ENCODE assay signal across 21 cellular contexts in genomic region chr2:9415770-9416169, GRCh38. TPM values are rescaled to one million over a fixed set of nuclear protein-coding genes. Genes with fewer than 3 reads are reported as not detected.
DNase-seq lines count a peak whose midpoint lies in the region; ATAC-seq and TF ChIP-seq lines count a peak whose summit lies in the region.
"Had no signal": no experiment of that assay in that cellular context is flagged by ENCODE, and none has a peak within 500 bp of the region (broad histone marks: within the 10 kb centered on the region; RNA-seq: fewer than 3 reads in every experiment).

No MANE protein-coding gene starts in this region.

- H3K27me3 Mint-ChIP-seq in T-helper 17 cell, result no peaks in the 10 kb centered on the region
- H3K27me3 Mint-ChIP-seq in stimulated activated naive B cell treated with anti-CD40 and anti-IgM and Interleukin-4, amounts not matched to agents 10 μg/mL and 1 μg/mL and 100 μg/mL, for 72 hours, result no peaks in the 10 kb centered on the region
- H3K27me3 Mint-ChIP-seq: activated naive CD8-positive, alpha-beta T cell had no signal

- no peak overlapping the region for H3K4me3 ChIP-seq in smooth muscle cell
- H3K4me3 ChIP-seq: gastrocnemius medialis, lung, sigmoid colon had no signal

- H4K20me1 ChIP-seq in smooth muscle cell (ENCODE audit: low read depth), result no peaks in the 10 kb centered on the region

- H3K4me3 Mint-ChIP-seq in T-helper 17 cell, result no peak overlapping the region
- H3K4me3 Mint-ChIP-seq in stimulated activated naive B cell treated with anti-CD40 and anti-IgM and Interleukin-4, amounts not matched to agents 10 μg/mL and 1 μg/mL and 100 μg/mL, for 72 hours, result no peak overlapping the region
- H3K4me3 Mint-ChIP-seq: activated naive CD8-positive, alpha-beta T cell; neural crest cell had no signal

- H3K79me2 ChIP-seq in smooth muscle cell (ENCODE audit: low read depth), result peaks cover 58% of the 10 kb centered on the region

- H3K27me3 ChIP-seq in smooth muscle cell (ENCODE audit: low read depth), result no peaks in the 10 kb centered on the region
- H3K27me3 ChIP-seq: gastrocnemius medialis, sigmoid colon had no signal

- H3K9me3 Mint-ChIP-seq in stimulated activated naive B cell treated with anti-CD40 and anti-IgM and Interleukin-4, amounts not matched to agents 10 μg/mL and 1 μg/mL and 100 μg/mL, for 72 hours, result no peaks in the 10 kb centered on the region
- H3K9me3 Mint-ChIP-seq: neural crest cell had no signal

- H3K9ac ChIP-seq in smooth muscle cell (ENCODE audit: low read depth), result peak overlapping the region; percentile 71

- H3K9me3 ChIP-seq in T-helper 17 cell (ENCODE audit: control insufficient read depth, low read length, poor library complexity, severe bottlenecking), result no peaks in the 10 kb centered on the region
- H3K9me3 ChIP-seq in smooth muscle cell (replicated peaks; ENCODE audit: low read depth), result no peaks in the 10 kb centered on the region
- H3K9me3 ChIP-seq: gastrocnemius medialis, sigmoid colon had no signal

- 38% methylated on average over 11 of the region's 11 CpGs for WGBS in smooth muscle cell (ENCODE audit: low lambda C conversion rate)

- no peak overlapping the region for H2AFZ ChIP-seq in smooth muscle cell (ENCODE audit: low read depth)

- peaks cover 9% of the 10 kb centered on the region for H3K36me3 ChIP-seq in smooth muscle cell (ENCODE audit: low read depth)

- H3K4me1 Mint-ChIP-seq in T-helper 17 cell, result peaks cover 22% of the 10 kb centered on the region
- peaks cover 16 to 27% of the 10 kb centered on the region in 2 donors for H3K4me1 Mint-ChIP-seq in stimulated activated naive B cell treated with anti-CD40 and anti-IgM and Interleukin-4, amounts not matched to agents 10 μg/mL and 1 μg/mL and 100 μg/mL, for 72 hours

- peaks cover 19% of the 10 kb centered on the region for H3F3A ChIP-seq in smooth muscle cell (ENCODE audit: low read depth)

- peaks cover 10% of the 10 kb centered on the region for H3K4me1 ChIP-seq in smooth muscle cell (ENCODE audit: low read depth)
- H3K4me1 ChIP-seq: gastrocnemius medialis had no signal

- ATAC-seq in T-helper 17 cell, result no peak
- peak; percentile 13 for ATAC-seq in esophagus mucosa
- no peak for ATAC-seq in stimulated activated naive B cell treated with anti-CD40 and anti-IgM and Interleukin-4, amounts not matched to agents 10 μg/mL and 1 μg/mL and 100 μg/mL, for 72 hours (replicated peaks)
- no peak for ATAC-seq in HG03045 (IDR thresholded peaks at IDR 0.05; ENCODE audit: unreplicated experiment)
- ATAC-seq: gastrocnemius medialis, HepG2 had no signal

- H3K4me2 ChIP-seq in smooth muscle cell, result peak overlapping the region; percentile 70

- peak overlapping the region; percentile 92 for H3K27ac ChIP-seq in smooth muscle cell (ENCODE audit: low read depth)
- H3K27ac ChIP-seq: gastrocnemius medialis, sigmoid colon had no signal

- DNase-seq in ELR (ENCODE audit: low read depth) (peak; percentile 20), T-helper 17 cell (no peak), smooth muscle cell (lab: John Stamatoyannopoulos, UW; ENCODE audit: unreplicated experiment) (no peak), midbrain (lab: John Stamatoyannopoulos, UW) (no peak)
- no peak for DNase-seq in stimulated activated naive B cell treated with anti-CD40 and anti-IgM and Interleukin-4, amounts not matched to agents 10 μg/mL and 1 μg/mL and 100 μg/mL, for 72 hours
- DNase-seq: C1 segment of cervical spinal cord; cerebellar nuclear complex; gastrocnemius medialis; HCEC 1CT; islet precursor cell; NCI-H1092 treated with DMSO at 0.1 percent for 48 hours; NCI-H187 treated with DMSO at 0.1 percent for 48 hours; NCI-H526 treated with DMSO at 0.1 percent for 48 hours; sigmoid colon; stimulated activated CD4-positive, alpha-beta T cell treated with anti-CD3 and anti-CD28 coated beads, Interleukin-15, amount 100 ng/mL, for 24 hours had no signal

- peaks cover 3% of the 10 kb centered on the region for H3K36me3 Mint-ChIP-seq in T-helper 17 cell (ENCODE audit: low read depth)
- H3K36me3 Mint-ChIP-seq in stimulated activated naive B cell treated with anti-CD40 and anti-IgM and Interleukin-4, amounts not matched to agents 10 μg/mL and 1 μg/mL and 100 μg/mL, for 72 hours, result peaks cover 37 to 57% of the 10 kb centered on the region in 2 donors

- H3K27ac Mint-ChIP-seq in T-helper 17 cell, result peak overlapping the region; percentile 19
- H3K27ac Mint-ChIP-seq in stimulated activated naive B cell treated with anti-CD40 and anti-IgM and Interleukin-4, amounts not matched to agents 10 μg/mL and 1 μg/mL and 100 μg/mL, for 72 hours, result no peak overlapping the region
- H3K27ac Mint-ChIP-seq: activated naive CD8-positive, alpha-beta T cell had no signal

- TF ChIP-seq CTCF in smooth muscle cell (IDR thresholded peaks at IDR 0.05; ENCODE audit: borderline replicate concordance, insufficient read depth, poor library complexity, severe bottlenecking), result no peak

RNA-seq across cellular contexts. Expression of gene ITGB1BP1, which starts 7.6 kb away (rescaled TPM):
- total RNA-seq in T-helper 17 cell (10 to 100 TPM; 62.6 to 74.9 TPM), esophagus mucosa (53.8 TPM), smooth muscle cell (40.2 and 53.9 TPM in 2 replicates)
- 138 and 142 TPM in 2 replicates for polyA plus RNA-seq in smooth muscle cell

RNA-seq across cellular contexts. Expression of gene CPSF3, which starts 7.7 kb away (rescaled TPM):
- total RNA-seq in T-helper 17 cell (10 to 100 TPM; 18.1 to 19.0 TPM), esophagus mucosa (26.2 TPM), smooth muscle cell (42.7 and 52.6 TPM in 2 replicates)
- polyA plus RNA-seq in smooth muscle cell, result 30.1 and 30.3 TPM in 2 replicates

RNA-seq across cellular contexts. Expression of gene IAH1, which starts 58.6 kb away (rescaled TPM):
- total RNA-seq in T-helper 17 cell (10 to 100 TPM; 43.6 to 45.2 TPM), esophagus mucosa (32.2 TPM), smooth muscle cell (40.8 and 61.5 TPM in 2 replicates)
- 73.7 and 90.8 TPM in 2 replicates for polyA plus RNA-seq in smooth muscle cell
